ENCODE assay signal across 16 cellular contexts in the genomic region with DNA sequence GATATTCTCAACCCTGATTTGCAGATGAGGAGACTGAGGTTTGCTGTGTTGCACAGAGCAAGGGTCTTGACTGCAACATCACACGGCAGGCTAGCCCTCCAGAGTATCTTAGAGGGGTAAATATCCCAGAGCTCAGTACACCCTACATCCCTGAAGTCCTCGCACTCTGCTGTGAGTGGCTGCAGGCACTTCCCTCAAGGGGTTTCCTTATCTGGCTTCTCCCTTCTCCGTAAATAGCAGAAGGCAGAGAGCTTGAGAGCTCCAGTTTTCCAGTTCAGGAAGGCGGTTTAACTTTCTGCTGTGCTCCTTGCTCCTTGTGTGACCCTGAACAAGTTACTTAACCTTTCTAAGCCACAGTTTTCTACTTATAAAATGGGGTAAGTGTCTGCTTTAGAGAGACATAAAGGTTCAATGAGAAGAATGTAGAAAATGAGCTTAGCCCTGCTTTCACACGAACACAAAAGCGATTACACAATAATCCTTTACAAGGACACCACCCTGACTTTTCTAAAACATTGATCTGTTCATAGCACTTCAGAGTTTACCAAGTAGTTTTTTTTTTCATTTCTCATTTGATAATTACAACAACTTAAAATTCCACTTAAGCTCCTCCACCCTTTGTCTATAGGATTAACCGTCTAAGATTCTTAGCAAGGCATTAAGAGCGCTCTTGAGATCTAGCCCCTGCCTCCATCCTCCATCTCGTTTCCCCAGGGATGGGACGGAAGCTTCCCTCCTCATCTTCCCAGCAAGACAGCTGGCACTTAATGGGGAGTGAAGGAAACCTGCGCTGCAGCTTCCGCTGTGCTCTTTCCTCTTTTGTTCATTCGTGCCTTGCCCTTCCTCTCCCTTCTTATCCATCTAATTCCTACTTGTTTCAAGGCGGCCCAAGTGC.
DNase-seq lines count a peak whose midpoint lies in the region; ATAC-seq, FAIRE-seq and TF ChIP-seq lines count a peak whose summit lies in the region.
"Had no signal": no experiment of that assay in that cellular context is flagged by ENCODE, and none has a peak within 500 bp of the region (broad histone marks: within the 10 kb centered on the region; RNA-seq: fewer than 3 reads in every experiment).

No MANE protein-coding gene starts in this region.

- H3K79me2 ChIP-seq in K562 (ENCODE audit: control insufficient read depth, insufficient read depth, low read length), result no peaks in the 10 kb centered on the region

- CTCF ChIA-PET in K562 (lab: Yijun Ruan, JAX; ENCODE audit: low intra/inter-chr PET ratio), result no interaction called here

- H3K27me3 Mint-ChIP-seq in activated T-cell treated with anti-CD3 and anti-CD28 coated beads, Interleukin-2, amount 50 U/mL, for 72 hours (ENCODE audit: low read depth), result no peaks in the 10 kb centered on the region
- no peaks in the 10 kb centered on the region for H3K27me3 Mint-ChIP-seq in activated T-cell treated with anti-CD3 and anti-CD28 coated beads, Interleukin-2, amount 50 U/mL, for 4 hours (ENCODE audit: low read depth)
- H3K27me3 Mint-ChIP-seq in T-helper 17 cell, result no peaks in the 10 kb centered on the region
- H3K27me3 Mint-ChIP-seq: IgD-negative memory B cell had no signal

- intact Hi-C loops in K562 (cut with micrococcal nuclease) (no loop called here), stomach (cut with DNase I; ENCODE audit: low total_unique reads) (no loop called here)

- H3K9me1 ChIP-seq in K562 (ENCODE audit: control insufficient read depth, insufficient read depth, low read length), result no peaks in the 10 kb centered on the region

- TF ChIP-seq CTCF in K562 (IDR thresholded peaks at IDR 0.05 in 2 of 3, conservative IDR thresholded peaks at IDR 0.05 in 1 of 3; ENCODE audit: insufficient read depth in 2 of 3, low read depth in 1 of 3, low read length in 3 of 3), result no peak
- no peak for TF ChIP-seq CTCF in stomach (IDR thresholded peaks at IDR 0.05)

- H3K4me1 Mint-ChIP-seq in activated T-cell treated with anti-CD3 and anti-CD28 coated beads, Interleukin-2, amount 50 U/mL, for 72 hours (ENCODE audit: low read depth), result peaks cover 6% of the 10 kb centered on the region
- H3K4me1 Mint-ChIP-seq in activated T-cell treated with anti-CD3 and anti-CD28 coated beads, Interleukin-2, amount 50 U/mL, for 4 hours (ENCODE audit: low read depth), result no peaks in the 10 kb centered on the region
- peaks cover 7% of the 10 kb centered on the region for H3K4me1 Mint-ChIP-seq in T-helper 17 cell
- H3K4me1 Mint-ChIP-seq: IgD-negative memory B cell had no signal

- H3K36me3 ChIP-seq in K562 (ENCODE audit: control insufficient read depth, insufficient read depth, low read length) (peaks cover 13% of the 10 kb centered on the region; the same call in 1 of the 3 replicates), stomach (peaks cover 1 to 29% (median 18%) of the 10 kb centered on the region in 4 donors)
- H3K36me3 ChIP-seq: brain microvascular endothelial cell had no signal

- H3K27ac ChIP-seq in K562 (ENCODE audit: extremely low read depth, low read depth, low read length), result no peak overlapping the region
- H3K27ac ChIP-seq in stomach, result peak overlapping the region in 4 of 5 donors; percentile 17 to 75 (median 66)
- H3K27ac ChIP-seq: brain microvascular endothelial cell had no signal

- H2AFZ ChIP-seq in K562 (ENCODE audit: low read depth, low read length), result no peak overlapping the region

- H3K9me3 ChIP-seq in K562 (replicated peaks; ENCODE audit: control insufficient read depth, insufficient read depth, low read depth, low read length) (no peaks in the 10 kb centered on the region), stomach (no peaks in the 10 kb centered on the region), T-helper 17 cell (ENCODE audit: control insufficient read depth, low read length, poor library complexity, severe bottlenecking) (no peaks in the 10 kb centered on the region)

- in situ Hi-C loops in K562 (cut with MboI), result no loop called here

- FAIRE-seq in K562 (lab: Jason Lieb, UNC), result no peak

- no peaks in the 10 kb centered on the region for H3K9me3 Mint-ChIP-seq in activated T-cell treated with anti-CD3 and anti-CD28 coated beads, Interleukin-2, amount 50 U/mL, for 72 hours
- no peaks in the 10 kb centered on the region for H3K9me3 Mint-ChIP-seq in activated T-cell treated with anti-CD3 and anti-CD28 coated beads, Interleukin-2, amount 50 U/mL, for 4 hours
- H3K9me3 Mint-ChIP-seq: endodermal cell, IgD-negative memory B cell had no signal

- TF ChIP-seq RAD21 in K562 (CRISPR knock-in tag; conservative IDR thresholded peaks at IDR 0.05 in 1 of 2, IDR thresholded peaks at IDR 0.05 in 1 of 2), result no peak

- H3K4me3 Mint-ChIP-seq in activated T-cell treated with anti-CD3 and anti-CD28 coated beads, Interleukin-2, amount 50 U/mL, for 72 hours, result no peak overlapping the region
- no peak overlapping the region for H3K4me3 Mint-ChIP-seq in activated T-cell treated with anti-CD3 and anti-CD28 coated beads, Interleukin-2, amount 50 U/mL, for 4 hours
- no peak overlapping the region for H3K4me3 Mint-ChIP-seq in T-helper 17 cell
- H3K4me3 Mint-ChIP-seq: endodermal cell, IgD-negative memory B cell had no signal

- no peaks in the 10 kb centered on the region for H3K4me1 ChIP-seq in K562 (replicated peaks in 1 of 2; ENCODE audit: control insufficient read depth in 2 of 2, insufficient read depth in 2 of 2, low read length in 2 of 2)
- H3K4me1 ChIP-seq in stomach, result peaks cover 8 to 44% (median 25%) of the 10 kb centered on the region in 4 donors

- H3K27ac Mint-ChIP-seq in activated T-cell treated with anti-CD3 and anti-CD28 coated beads, Interleukin-2, amount 50 U/mL, for 72 hours, result peak overlapping the region; percentile 58
- no peak overlapping the region for H3K27ac Mint-ChIP-seq in T-helper 17 cell
- H3K27ac Mint-ChIP-seq: endodermal cell, IgD-negative memory B cell had no signal

- POLR2A ChIA-PET in K562 (lab: Yijun Ruan, JAX), result interaction anchor here (0.6 to 1.3 kb wide), 4 partner anchors 23 to 111 kb away, joined by 3 to 4 read pairs (median 4); no protein-coding TSS in a partner anchor

- no peak for TF ChIP-seq POLR2A in K562 (conservative IDR thresholded peaks at IDR 0.05)
- TF ChIP-seq POLR2A in stomach (IDR thresholded peaks at IDR 0.05), result no peak

- no peak for DNase-seq in activated T-cell treated with anti-CD3 and anti-CD28 coated beads, Interleukin-2, amount 50 U/mL, for 72 hours
- no peak for DNase-seq in activated T-cell treated with anti-CD3 and anti-CD28 coated beads, Interleukin-2, amount 50 U/mL, for 48 hours
- DNase-seq in K562 (ENCODE audit: extremely low read depth in 1 of 4, low spot score in 3 of 4) (no peak), iris pigment epithelial cell (ENCODE audit: low read depth) (peak; percentile 35), stomach (no peak), T-helper 17 cell (no peak)
- DNase-seq in activated T-cell treated with anti-CD3 and anti-CD28 coated beads, Interleukin-2, amount 50 U/mL, for 4 hours, result no peak
- DNase-seq: brain microvascular endothelial cell, endodermal cell, GDM1, kidney glomerular epithelial cell, NCI-H1105, NCI-H774, SIG-M5 had no signal

- TF ChIP-seq EP300 in K562 (IDR thresholded peaks at IDR 0.05; ENCODE audit: low read length), result no peak
- TF ChIP-seq EP300 in stomach (IDR thresholded peaks at IDR 0.05), result no peak

- H3K4me3 ChIP-seq in K562, result no peak overlapping the region
- no peak overlapping the region for H3K4me3 ChIP-seq in stomach

- H3K27me3 ChIP-seq in K562 (ENCODE audit: control insufficient read depth in 2 of 2, insufficient read depth in 2 of 2, low read length in 2 of 2) (no peaks in the 10 kb centered on the region), stomach (no peaks in the 10 kb centered on the region)
- H3K27me3 ChIP-seq: brain microvascular endothelial cell had no signal

- no peak overlapping the region for H3K4me2 ChIP-seq in K562 (ENCODE audit: insufficient read depth, low read length)

- no peaks in the 10 kb centered on the region; the same call in 1 of the 2 replicates for H4K20me1 ChIP-seq in K562 (replicated peaks; ENCODE audit: control insufficient read depth, insufficient read depth, low read length)

- peaks cover 2 to 8% of the 10 kb centered on the region in 2 donors for H3K36me3 Mint-ChIP-seq in activated T-cell treated with anti-CD3 and anti-CD28 coated beads, Interleukin-2, amount 50 U/mL, for 72 hours (ENCODE audit: insufficient read depth in 2 of 2)
- peaks cover 12% of the 10 kb centered on the region for H3K36me3 Mint-ChIP-seq in activated T-cell treated with anti-CD3 and anti-CD28 coated beads, Interleukin-2, amount 50 U/mL, for 4 hours (ENCODE audit: insufficient read depth)
- peaks cover 12% of the 10 kb centered on the region for H3K36me3 Mint-ChIP-seq in T-helper 17 cell (ENCODE audit: low read depth)
- H3K36me3 Mint-ChIP-seq: IgD-negative memory B cell had no signal

- 72% methylated on average over 14 of the region's 14 CpGs for WGBS in K562 (ENCODE audit: insufficient coverage, low coverage, missing lambda C conversion rate)
- WGBS in stomach, 5 donors, result 31 to 57% (median 41%) methylated on average over 14 of the region's 14 CpGs

- no peak for ATAC-seq in activated T-cell treated with anti-CD3 and anti-CD28 coated beads, Interleukin-2, amount 50 U/mL, for 72 hours (replicated peaks in 1 of 2)
- ATAC-seq in K562 (peak; percentile 21), GM19023 (IDR thresholded peaks at IDR 0.05; ENCODE audit: unreplicated experiment) (no peak), T-helper 17 cell (no peak)
- no peak for ATAC-seq in activated T-cell treated with anti-CD3 and anti-CD28 coated beads, Interleukin-2, amount 50 U/mL, for 4 hours

- BruUV-seq in K562 (replicated peaks; lab: Mats Ljungman, UMichigan), result no TSS peak

- no peak overlapping the region for H3K9ac ChIP-seq in K562 (ENCODE audit: insufficient read depth in 1 of 2, low read depth in 2 of 2, low read length in 2 of 2)

TF ChIP-seq in K562, 482 proteins besides CTCF, POLR2A, EP300 and RAD21:
- TF ChIP-seq CEBPG (CRISPR knock-in tag; IDR thresholded peaks at IDR 0.05), result no peak
- TF ChIP-seq CEBPG (tag; conservative IDR thresholded peaks at IDR 0.05 in 1 of 2, IDR thresholded peaks at IDR 0.05 in 1 of 2), result 0 out of 4 replicates have a peak, but pooled peaks of 1 of the 2 experiments have one; percentile 16
- TF ChIP-seq CEBPB (tag; IDR thresholded peaks at IDR 0.05), result peak; percentile 71
- TF ChIP-seq, protein P1, sequence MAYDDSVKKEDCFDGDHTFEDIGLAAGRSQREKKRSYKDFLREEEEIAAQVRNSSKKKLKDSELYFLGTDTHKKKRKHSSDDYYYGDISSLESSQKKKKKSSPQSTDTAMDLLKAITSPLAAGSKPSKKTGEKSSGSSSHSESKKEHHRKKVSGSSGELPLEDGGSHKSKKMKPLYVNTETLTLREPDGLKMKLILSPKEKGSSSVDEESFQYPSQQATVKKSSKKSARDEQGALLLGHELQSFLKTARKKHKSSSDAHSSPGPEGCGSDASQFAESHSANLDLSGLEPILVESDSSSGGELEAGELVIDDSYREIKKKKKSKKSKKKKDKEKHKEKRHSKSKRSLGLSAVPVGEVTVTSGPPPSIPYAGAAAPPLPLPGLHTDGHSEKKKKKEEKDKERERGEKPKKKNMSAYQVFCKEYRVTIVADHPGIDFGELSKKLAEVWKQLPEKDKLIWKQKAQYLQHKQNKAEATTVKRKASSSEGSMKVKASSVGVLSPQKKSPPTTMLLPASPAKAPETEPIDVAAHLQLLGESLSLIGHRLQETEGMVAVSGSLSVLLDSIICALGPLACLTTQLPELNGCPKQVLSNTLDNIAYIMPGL (CRISPR knock-in tag; IDR thresholded peaks at IDR 0.05), result no peak
